Comparison of ENCODE assay signal across 23 cellular contexts in genomic region chr17:18115517-18115916, GRCh38. TPM values are rescaled to one million over a fixed set of nuclear protein-coding genes. Genes with fewer than 3 reads are reported as not detected.
DNase-seq lines count a peak whose midpoint lies in the region; ATAC-seq, FAIRE-seq and TF ChIP-seq lines count a peak whose summit lies in the region.
"Had no signal": no experiment of that assay in that cellular context is flagged by ENCODE, and none has a peak within 500 bp of the region (broad histone marks: within the 10 kb centered on the region; RNA-seq: fewer than 3 reads in every experiment).

No MANE protein-coding gene starts in this region.

- no peak overlapping the region for H3K4me3 Mint-ChIP-seq in activated CD8-positive, alpha-beta T cell treated with anti-CD3 and anti-CD28 coated beads, Interleukin-2, amount 10 ng/mL, durations not matched to agents 7 days and 5 days
- H3K4me3 Mint-ChIP-seq in activated CD8-positive, alpha-beta T cell treated with anti-CD3 and anti-CD28 coated beads for 36 hours: no peak overlapping the region
- H3K4me3 Mint-ChIP-seq in activated T-helper 17 cell treated with anti-CD3 and anti-CD28 coated beads, Interleukin-2, amount 50 U/mL, for 72 hours: no peak overlapping the region
- H3K4me3 Mint-ChIP-seq in WTC11: no peak overlapping the region
- H3K4me3 Mint-ChIP-seq: CD4-positive, alpha-beta memory T cell; GM23338; HFFc6 had no signal

- TF ChIP-seq CTCF in activated CD8-positive, alpha-beta T cell treated with anti-CD3 and anti-CD28 coated beads for 36 hours (IDR thresholded peaks at IDR 0.05): no peak
- TF ChIP-seq CTCF in HepG2 (CRISPR knock-in tag; IDR thresholded peaks at IDR 0.05) (no peak), WTC11 (IDR thresholded peaks at IDR 0.05) (no peak), omental fat pad (IDR thresholded peaks at IDR 0.05) (no peak)

- no peak overlapping the region for H3K23ac ChIP-seq in neuronal stem cell (ENCODE audit: low read depth, low read length, poor library complexity)

- no peaks in the 10 kb centered on the region for H3K4me1 Mint-ChIP-seq in activated CD8-positive, alpha-beta T cell treated with anti-CD3 and anti-CD28 coated beads, Interleukin-2, amount 10 ng/mL, durations not matched to agents 7 days and 5 days (ENCODE audit: low read depth)
- no peaks in the 10 kb centered on the region for H3K4me1 Mint-ChIP-seq in activated CD8-positive, alpha-beta T cell treated with anti-CD3 and anti-CD28 coated beads for 36 hours (ENCODE audit: low read depth)
- peaks cover 4% of the 10 kb centered on the region for H3K4me1 Mint-ChIP-seq in activated T-helper 17 cell treated with anti-CD3 and anti-CD28 coated beads, Interleukin-2, amount 50 U/mL, for 72 hours
- peaks cover 7% of the 10 kb centered on the region for H3K4me1 Mint-ChIP-seq in WTC11
- H3K4me1 Mint-ChIP-seq: CD4-positive, alpha-beta memory T cell had no signal

- no peak for ATAC-seq in activated CD8-positive, alpha-beta T cell treated with anti-CD3 and anti-CD28 coated beads, Interleukin-2, amount 10 ng/mL, durations not matched to agents 7 days and 5 days
- ATAC-seq in activated CD8-positive, alpha-beta T cell treated with anti-CD3 and anti-CD28 coated beads for 36 hours: no peak
- ATAC-seq in activated T-helper 17 cell treated with anti-CD3 and anti-CD28 coated beads, Interleukin-2, amount 50 U/mL, for 72 hours (replicated peaks): no peak
- ATAC-seq in HepG2 (peak; percentile 19; the same call in 2 of the 3 replicates), WTC11 (no peak), omental fat pad (ENCODE audit: low FRiP score) (no peak), HG03196 (IDR thresholded peaks at IDR 0.05; ENCODE audit: unreplicated experiment) (no peak)
- ATAC-seq: A549, GM23338 had no signal

- TF ChIP-seq RAD21 in HepG2 (CRISPR knock-in tag; IDR thresholded peaks at IDR 0.05): no peak

- in situ Hi-C loops in HepG2 (cut with HindIII; ENCODE audit: extremely low pct_ligation_motif_present, low pct_unique_long_range_greater_than_20kb): loop anchor here (25.0 kb wide), 1 partner anchor 103 kb away; no protein-coding TSS in a partner anchor

- H3K9ac ChIP-seq in HepG2 (ENCODE audit: insufficient read depth, low read depth, low read length) (no peak overlapping the region), neuronal stem cell (ENCODE audit: low read depth, low read length, poor library complexity) (peak overlapping the region; percentile 82)

- peaks cover 7% of the 10 kb centered on the region for H3K9me3 ChIP-seq in HepG2 (ENCODE audit: low read length)
- peaks cover 14 to 17% of the 10 kb centered on the region in 2 donors for H3K9me3 ChIP-seq in neuronal stem cell (replicated peaks in 1 of 2; ENCODE audit: control insufficient read depth in 2 of 2, insufficient read depth in 1 of 2, low read depth in 1 of 2, low read length in 2 of 2)

- TF ChIP-seq EP300 in HepG2 (IDR thresholded peaks at IDR 0.05; ENCODE audit: low read depth in 2 of 2, low read length in 2 of 2): no peak
- TF ChIP-seq EP300 in HepG2 (CRISPR knock-in tag; IDR thresholded peaks at IDR 0.05; ENCODE audit: borderline replicate concordance): no peak

- H2AK5ac ChIP-seq in neuronal stem cell (ENCODE audit: low read depth, low read length): no peak overlapping the region

- no peaks in the 10 kb centered on the region for H3K9me3 Mint-ChIP-seq in activated CD8-positive, alpha-beta T cell treated with anti-CD3 and anti-CD28 coated beads, Interleukin-2, amount 10 ng/mL, durations not matched to agents 7 days and 5 days (ENCODE audit: insufficient read depth)
- H3K9me3 Mint-ChIP-seq in activated CD8-positive, alpha-beta T cell treated with anti-CD3 and anti-CD28 coated beads for 36 hours: peaks cover 3% of the 10 kb centered on the region
- H3K9me3 Mint-ChIP-seq in activated T-helper 17 cell treated with anti-CD3 and anti-CD28 coated beads, Interleukin-2, amount 50 U/mL, for 72 hours: no peaks in the 10 kb centered on the region
- H3K9me3 Mint-ChIP-seq in WTC11: peaks cover 6% of the 10 kb centered on the region

- peak overlapping the region; percentile 48 for H4K8ac ChIP-seq in neuronal stem cell (ENCODE audit: low read depth, low read length)

- H3K27ac ChIP-seq in HepG2 (ENCODE audit: extremely low read length, insufficient read depth, low read length) (no peak overlapping the region), neuronal stem cell (replicated peaks; ENCODE audit: low read length) (no peak overlapping the region)
- H3K27ac ChIP-seq: 22Rv1, A549, C4-2B had no signal

- H2AFZ ChIP-seq in HepG2 (ENCODE audit: low read length) (no peak overlapping the region), neuronal stem cell (ENCODE audit: low read length) (no peak overlapping the region)
- H2AFZ ChIP-seq: GM23338 had no signal

- H2BK5ac ChIP-seq in neuronal stem cell (ENCODE audit: low read length): no peak overlapping the region

- no peak overlapping the region for H2BK15ac ChIP-seq in neuronal stem cell (ENCODE audit: low read length)

- CTCF ChIA-PET in activated CD8-positive, alpha-beta T cell treated with anti-CD3 and anti-CD28 coated beads, Interleukin-2, amount 10 ng/mL, durations not matched to agents 7 days and 5 days (lab: Charles Lee): no interaction called here
- CTCF ChIA-PET in activated CD8-positive, alpha-beta T cell treated with anti-CD3 and anti-CD28 coated beads for 36 hours (lab: Charles Lee): no interaction called here
- CTCF ChIA-PET in HepG2 (lab: Yijun Ruan, JAX; ENCODE audit: low intra/inter-chr PET ratio, low total read pairs): no interaction called here
- CTCF ChIA-PET in WTC11 (lab: Charles Lee): no interaction called here

- no peak overlapping the region for H2BK12ac ChIP-seq in neuronal stem cell (ENCODE audit: low read length)

- no peak for TF ChIP-seq POLR2A in HepG2 (IDR thresholded peaks at IDR 0.05; ENCODE audit: insufficient read depth in 1 of 2, low read depth in 2 of 2, low read length in 2 of 2)

- peaks cover 1% of the 10 kb centered on the region for H3K36me3 Mint-ChIP-seq in activated CD8-positive, alpha-beta T cell treated with anti-CD3 and anti-CD28 coated beads, Interleukin-2, amount 10 ng/mL, durations not matched to agents 7 days and 5 days (ENCODE audit: low read depth)
- no peaks in the 10 kb centered on the region for H3K36me3 Mint-ChIP-seq in activated CD8-positive, alpha-beta T cell treated with anti-CD3 and anti-CD28 coated beads for 36 hours (ENCODE audit: low read depth)
- no peaks in the 10 kb centered on the region for H3K36me3 Mint-ChIP-seq in activated T-helper 17 cell treated with anti-CD3 and anti-CD28 coated beads, Interleukin-2, amount 50 U/mL, for 72 hours (ENCODE audit: low read depth)
- H3K36me3 Mint-ChIP-seq in WTC11: peaks cover 4% of the 10 kb centered on the region
- H3K36me3 Mint-ChIP-seq: CD4-positive, alpha-beta memory T cell had no signal

- no peak overlapping the region for H3K14ac ChIP-seq in neuronal stem cell (ENCODE audit: low read length)

- no peak overlapping the region for H3K4ac ChIP-seq in neuronal stem cell (ENCODE audit: low read length)

- peaks cover 56% of the 10 kb centered on the region for H3K4me1 ChIP-seq in HepG2 (ENCODE audit: insufficient read depth, low read length)
- H3K4me1 ChIP-seq in neuronal stem cell (ENCODE audit: control insufficient read depth in 2 of 2, insufficient read depth in 1 of 2, low read depth in 1 of 2, low read length in 2 of 2): peaks cover 9 to 20% of the 10 kb centered on the region in 2 donors
- H3K4me1 ChIP-seq: A549 had no signal

- no peak for FAIRE-seq in HepG2 (lab: Jason Lieb, UNC)
- FAIRE-seq: A549, GM12892, GM18507, H54 had no signal

- BruUV-seq in HepG2 (replicated peaks; lab: Mats Ljungman, UMichigan): no TSS peak

- H3K18ac ChIP-seq in neuronal stem cell (ENCODE audit: low read length): peak overlapping the region; percentile 4

- H3K79me1 ChIP-seq in neuronal stem cell (ENCODE audit: low read depth, low read length): no peaks in the 10 kb centered on the region

- POLR2A ChIA-PET in activated CD8-positive, alpha-beta T cell treated with anti-CD3 and anti-CD28 coated beads, Interleukin-2, amount 10 ng/mL, durations not matched to agents 7 days and 5 days (lab: Charles Lee): no interaction called here
- POLR2A ChIA-PET in activated CD8-positive, alpha-beta T cell treated with anti-CD3 and anti-CD28 coated beads for 36 hours (lab: Charles Lee): no interaction called here
- POLR2A ChIA-PET in HepG2 (lab: Yijun Ruan, JAX): no interaction called here
- POLR2A ChIA-PET in WTC11 (lab: Charles Lee): no interaction called here

- no peaks in the 10 kb centered on the region for H3K27me3 Mint-ChIP-seq in activated CD8-positive, alpha-beta T cell treated with anti-CD3 and anti-CD28 coated beads, Interleukin-2, amount 10 ng/mL, durations not matched to agents 7 days and 5 days (ENCODE audit: low read depth)
- no peaks in the 10 kb centered on the region for H3K27me3 Mint-ChIP-seq in activated CD8-positive, alpha-beta T cell treated with anti-CD3 and anti-CD28 coated beads for 36 hours
- no peaks in the 10 kb centered on the region for H3K27me3 Mint-ChIP-seq in activated T-helper 17 cell treated with anti-CD3 and anti-CD28 coated beads, Interleukin-2, amount 50 U/mL, for 72 hours
- H3K27me3 Mint-ChIP-seq in WTC11 (ENCODE audit: low read depth): no peaks in the 10 kb centered on the region
- H3K27me3 Mint-ChIP-seq: CD4-positive, alpha-beta memory T cell had no signal

- H3K79me2 ChIP-seq in HepG2 (ENCODE audit: insufficient read depth, low read length): no peaks in the 10 kb centered on the region

- H2BK120ac ChIP-seq in neuronal stem cell (ENCODE audit: low read depth, low read length): no peak overlapping the region

- DNase-seq in activated CD8-positive, alpha-beta T cell treated with anti-CD3 and anti-CD28 coated beads, Interleukin-2, amount 10 ng/mL, durations not matched to agents 7 days and 5 days: no peak
- no peak for DNase-seq in activated CD8-positive, alpha-beta T cell treated with anti-CD3 and anti-CD28 coated beads for 36 hours
- DNase-seq in HepG2 (ENCODE audit: low spot score): no peak
- DNase-seq in neuronal stem cell (ENCODE audit: low spot score): no peak
- DNase-seq in WTC11 (ENCODE audit: low spot score): no peak
- DNase-seq in omental fat pad (ENCODE audit: low spot score): no peak
- DNase-seq: AML-193; CD4-positive, alpha-beta memory T cell; DMS153; DMS79; GDM1; HCEC 1CT; HFFc6 had no signal

- H3K36me3 ChIP-seq in HepG2 (replicated peaks in 1 of 2; ENCODE audit: control insufficient read depth in 1 of 2, insufficient read depth in 2 of 2, low read length in 2 of 2) (no peaks in the 10 kb centered on the region), neuronal stem cell (replicated peaks in 1 of 2; ENCODE audit: control insufficient read depth in 2 of 2, insufficient read depth in 2 of 2, low read length in 2 of 2) (no peaks in the 10 kb centered on the region)

- no peaks in the 10 kb centered on the region for H4K20me1 ChIP-seq in HepG2 (ENCODE audit: insufficient read depth, low read length)

- no peak overlapping the region for H4K91ac ChIP-seq in neuronal stem cell (ENCODE audit: low read depth, low read length, poor library complexity)

- intact Hi-C loops in activated CD8-positive, alpha-beta T cell treated with anti-CD3 and anti-CD28 coated beads for 36 hours (cut with micrococcal nuclease): no loop called here
- intact Hi-C loops in HepG2 (cut with micrococcal nuclease; ENCODE audit: unreplicated experiment): no loop called here

- no peaks in the 10 kb centered on the region for H3K27me3 ChIP-seq in HepG2 (ENCODE audit: control insufficient read depth in 1 of 2, insufficient read depth in 2 of 2, low read length in 2 of 2)
- H3K27me3 ChIP-seq in neuronal stem cell (ENCODE audit: control insufficient read depth in 3 of 3, insufficient read depth in 3 of 3, low read depth in 1 of 3, low read length in 3 of 3): no peaks in the 10 kb centered on the region

- no peak overlapping the region; a peak in 1 of 6 replicates for H3K4me3 ChIP-seq in HepG2 (replicated peaks in 1 of 3; ENCODE audit: insufficient read depth in 1 of 3, low read depth in 2 of 3, low read length in 3 of 3)
- H3K4me3 ChIP-seq in neuronal stem cell (ENCODE audit: low read length in 2 of 2): peak overlapping the region in 1 of 2 donors; percentile 51
- H3K4me3 ChIP-seq: A549, GM23338 had no signal

- H3K27ac Mint-ChIP-seq in activated CD8-positive, alpha-beta T cell treated with anti-CD3 and anti-CD28 coated beads, Interleukin-2, amount 10 ng/mL, durations not matched to agents 7 days and 5 days: peak overlapping the region; percentile 36
- no peak overlapping the region for H3K27ac Mint-ChIP-seq in activated CD8-positive, alpha-beta T cell treated with anti-CD3 and anti-CD28 coated beads for 36 hours
- H3K27ac Mint-ChIP-seq in activated T-helper 17 cell treated with anti-CD3 and anti-CD28 coated beads, Interleukin-2, amount 50 U/mL, for 72 hours: peak overlapping the region; percentile 45
- no peak overlapping the region for H3K27ac Mint-ChIP-seq in WTC11
- H3K27ac Mint-ChIP-seq: GM23338, HFFc6 had no signal

- H3K4me2 ChIP-seq in HepG2 (ENCODE audit: low read depth, low read length) (peak overlapping the region; percentile 28; the same call in 1 of the 2 replicates), neuronal stem cell (ENCODE audit: insufficient read depth, low read length, poor library complexity, severe bottlenecking) (no peak overlapping the region)
- H3K4me2 ChIP-seq: A549, GM23338 had no signal

- WGBS in HepG2 (ENCODE audit: low lambda C conversion rate): 11% methylated on average over 5 of the region's 7 CpGs
- no CpG with 5 or more reads among the region's 7 CpGs for WGBS in neuronal stem cell (ENCODE audit: extremely low coverage in 2 of 2, insufficient read length in 2 of 2, insufficient replicate concordance in 1 of 2), 2 donors

RNA-seq across cellular contexts. Expression of gene MYO15A, which starts 7.0 kb away (rescaled TPM):
- under 1 TPM; 0.34 TPM for total RNA-seq in activated CD8-positive, alpha-beta T cell treated with anti-CD3 and anti-CD28 coated beads, Interleukin-2, amount 10 ng/mL, durations not matched to agents 7 days and 5 days
- 1 to 10 TPM in 1 of 2 experiments, under 1 TPM in 1; 0.76 to 1.1 TPM for total RNA-seq in activated CD8-positive, alpha-beta T cell treated with anti-CD3 and anti-CD28 coated beads for 36 hours
- 1 to 10 TPM; 1.0 to 6.0 TPM for total RNA-seq in activated T-helper 17 cell treated with anti-CD3 and anti-CD28 coated beads, Interleukin-2, amount 50 U/mL, for 72 hours
- total RNA-seq in HepG2 (2016; rRNA removed; fragmentation: Illumina TruSeq; extraction: Trizol) (0.07 and 0.18 TPM in 2 replicates), WTC11 (2021) (2.6 to 4.5 TPM (median 3.6 TPM) in 3 replicates), omental fat pad (1 to 10 TPM in 3 of 4 donors, under 1 TPM in 1; 0.31 to 3.9 (median 2.0) TPM)
- not detected in 2 replicates for total RNA-seq in HepG2 (2016; cell fraction: cytosol; rRNA removed; fragmentation: Illumina TruSeq; extraction: Trizol; ENCODE audit: low read depth)
- total RNA-seq in HepG2 (2016; cell fraction: insoluble cytoplasmic fraction; rRNA removed; fragmentation: Illumina TruSeq; extraction: Trizol): 0.11 TPM in 1 of 2 replicates, not detected in the other
- total RNA-seq in HepG2 (2016; cell fraction: membrane; rRNA removed; fragmentation: Illumina TruSeq; extraction: Trizol): not detected in 2 replicates
- not detected in 2 replicates for total RNA-seq in HepG2 (2016; cell fraction: nucleus; rRNA removed; fragmentation: Illumina TruSeq; extraction: Trizol)
- polyA plus RNA-seq in HepG2 (2011; rRNA removed): 0.20 and 0.35 TPM in 2 replicates
- 0.01 and 0.04 TPM in 2 replicates for polyA plus RNA-seq in HepG2 (2011; cell fraction: cytosol; rRNA removed)
- polyA plus RNA-seq in HepG2 (2011; cell fraction: nucleus; rRNA removed): 2.3 and 2.8 TPM in 2 replicates
- polyA plus RNA-seq in HepG2 (2012): 0.23 and 0.32 TPM in 2 replicates
- not detected in 2 replicates for polyA plus RNA-seq in HepG2 (2016; cell fraction: cytosol; fragmentation: Illumina TruSeq; extraction: Trizol; ENCODE audit: low read depth)
- polyA plus RNA-seq in HepG2 (2016; cell fraction: insoluble cytoplasmic fraction; fragmentation: Illumina TruSeq; extraction: Trizol; ENCODE audit: low read depth): not detected in 2 replicates
- polyA plus RNA-seq in HepG2 (2016; cell fraction: membrane; fragmentation: Illumina TruSeq; extraction: Trizol; ENCODE audit: low read depth): not detected in 2 replicates
- 0.56 and 0.60 TPM in 2 replicates for polyA plus RNA-seq in HepG2 (2016; cell fraction: nucleus; fragmentation: Illumina TruSeq; extraction: Trizol; ENCODE audit: insufficient read depth, low read depth)
- polyA minus RNA-seq in HepG2 (2011; rRNA and poly(A)+ RNA removed; ENCODE audit: low replicate concordance): 0.02 and 0.28 TPM in 2 replicates
- not detected in 2 replicates for polyA minus RNA-seq in HepG2 (2011; cell fraction: cytosol; rRNA and poly(A)+ RNA removed)
- 0.52 and 0.75 TPM in 2 replicates for polyA minus RNA-seq in HepG2 (2011; cell fraction: nucleus; rRNA and poly(A)+ RNA removed)
- polyA plus RNA-seq in neuronal stem cell (2013, experiment 1 of 2): 1.3 TPM
- polyA plus RNA-seq in neuronal stem cell (2013, experiment 2 of 2): 1.4 TPM
- total RNA-seq: Daoy had no signal

RNA-seq across cellular contexts. Expression of gene DRG2, which starts 27.8 kb away (rescaled TPM):
- 10 to 100 TPM; 48.1 to 53.5 TPM for total RNA-seq in activated CD8-positive, alpha-beta T cell treated with anti-CD3 and anti-CD28 coated beads, Interleukin-2, amount 10 ng/mL, durations not matched to agents 7 days and 5 days
- 10 to 100 TPM; 45.0 to 45.1 TPM for total RNA-seq in activated CD8-positive, alpha-beta T cell treated with anti-CD3 and anti-CD28 coated beads for 36 hours
- 10 to 100 TPM; 33.8 to 64.7 TPM for total RNA-seq in activated T-helper 17 cell treated with anti-CD3 and anti-CD28 coated beads, Interleukin-2, amount 50 U/mL, for 72 hours
- total RNA-seq in HepG2 (2016; rRNA removed; fragmentation: Illumina TruSeq; extraction: Trizol) (23.0 and 26.6 TPM in 2 replicates), WTC11 (2021) (40.8 to 43.1 TPM (median 41.4 TPM) in 3 replicates), omental fat pad (10 to 100 TPM; 31.6 to 38.1 (median 37.3) TPM)
- total RNA-seq in HepG2 (2016; cell fraction: cytosol; rRNA removed; fragmentation: Illumina TruSeq; extraction: Trizol; ENCODE audit: low read depth): 34.5 and 35.0 TPM in 2 replicates
- total RNA-seq in HepG2 (2016; cell fraction: insoluble cytoplasmic fraction; rRNA removed; fragmentation: Illumina TruSeq; extraction: Trizol): 19.6 and 31.0 TPM in 2 replicates
- 18.9 and 21.9 TPM in 2 replicates for total RNA-seq in HepG2 (2016; cell fraction: membrane; rRNA removed; fragmentation: Illumina TruSeq; extraction: Trizol)
- 27.8 and 29.3 TPM in 2 replicates for total RNA-seq in HepG2 (2016; cell fraction: nucleus; rRNA removed; fragmentation: Illumina TruSeq; extraction: Trizol)
- polyA plus RNA-seq in HepG2 (2011; rRNA removed): 20.1 and 24.9 TPM in 2 replicates
- polyA plus RNA-seq in HepG2 (2011; cell fraction: cytosol; rRNA removed): 16.7 and 20.6 TPM in 2 replicates
- polyA plus RNA-seq in HepG2 (2011; cell fraction: nucleus; rRNA removed): 78.3 and 80.8 TPM in 2 replicates
- polyA plus RNA-seq in HepG2 (2012): 18.5 and 21.7 TPM in 2 replicates
- polyA plus RNA-seq in HepG2 (2016; cell fraction: cytosol; fragmentation: Illumina TruSeq; extraction: Trizol; ENCODE audit: low read depth): 7.5 and 8.3 TPM in 2 replicates
- 19.2 and 22.3 TPM in 2 replicates for polyA plus RNA-seq in HepG2 (2016; cell fraction: insoluble cytoplasmic fraction; fragmentation: Illumina TruSeq; extraction: Trizol; ENCODE audit: low read depth)
- polyA plus RNA-seq in HepG2 (2016; cell fraction: membrane; fragmentation: Illumina TruSeq; extraction: Trizol; ENCODE audit: low read depth): 10.0 and 11.1 TPM in 2 replicates
- polyA plus RNA-seq in HepG2 (2016; cell fraction: nucleus; fragmentation: Illumina TruSeq; extraction: Trizol; ENCODE audit: insufficient read depth, low read depth): 47.8 and 50.0 TPM in 2 replicates
- 43.9 and 69.9 TPM in 2 replicates for polyA minus RNA-seq in HepG2 (2011; rRNA and poly(A)+ RNA removed; ENCODE audit: low replicate concordance)
- polyA minus RNA-seq in HepG2 (2011; cell fraction: cytosol; rRNA and poly(A)+ RNA removed): 10.0 and 13.9 TPM in 2 replicates
- 46.6 and 47.5 TPM in 2 replicates for polyA minus RNA-seq in HepG2 (2011; cell fraction: nucleus; rRNA and poly(A)+ RNA removed)
- 21.8 TPM for polyA plus RNA-seq in neuronal stem cell (2013, experiment 1 of 2)
- 20.9 TPM for polyA plus RNA-seq in neuronal stem cell (2013, experiment 2 of 2)

Comparison
In these comparisons a context has a peak if more than half of its experiments do, and no peak if none do; other contexts are left out.
1. H3K27ac Mint-ChIP-seq: peak in activated CD8-positive, alpha-beta T cell treated with anti-CD3 and anti-CD28 coated beads, Interleukin-2, amount 10 ng/mL, durations not matched to agents 7 days and 5 days (single experiment) and activated T-helper 17 cell treated with anti-CD3 and anti-CD28 coated beads, Interleukin-2, amount 50 U/mL, for 72 hours (single experiment); none in activated CD8-positive, alpha-beta T cell treated with anti-CD3 and anti-CD28 coated beads for 36 hours (single experiment) and WTC11 (single experiment).